In the genomic region with DNA sequence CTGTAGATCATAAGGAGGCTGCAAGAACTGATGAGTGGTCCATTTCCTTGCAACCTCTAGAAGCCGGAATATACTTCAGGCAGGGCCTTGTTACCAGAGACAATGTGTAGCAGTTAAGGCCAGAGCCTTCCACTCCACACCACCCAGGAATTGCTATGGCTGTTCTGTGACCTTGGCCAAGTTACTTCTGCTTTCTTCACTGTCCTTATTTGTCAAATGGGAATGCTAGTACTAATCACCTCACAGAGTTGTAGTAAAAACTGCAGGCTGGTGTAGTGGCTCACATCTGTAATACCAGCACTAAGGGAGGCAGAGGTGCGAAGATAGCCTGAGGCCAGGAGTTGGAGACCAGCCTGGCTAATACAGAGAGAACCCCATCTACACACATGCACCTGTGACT, we compare ENCODE assay signal across 14 cellular contexts. TPM values are rescaled to one million over a fixed set of nuclear protein-coding genes. Genes with fewer than 3 reads are reported as not detected.
DNase-seq lines count a peak whose midpoint lies in the region; ATAC-seq and TF ChIP-seq lines count a peak whose summit lies in the region.
"Had no signal": no experiment of that assay in that cellular context is flagged by ENCODE, and none has a peak within 500 bp of the region (broad histone marks: within the 10 kb centered on the region; RNA-seq: fewer than 3 reads in every experiment).

No MANE protein-coding gene starts in this region.

- CTCF ChIA-PET in activated CD4-positive, alpha-beta T cell treated with anti-CD3 and anti-CD28 coated beads, Interleukin-2, amount 10 ng/mL, durations not matched to agents 7 days and 5 days (lab: Charles Lee), result interaction anchor here (0.6 to 4.7 kb wide), 10 partner anchors 10 to 990 kb away, joined by 3 to 68 read pairs (median 11); no protein-coding TSS in a partner anchor
- CTCF ChIA-PET in WTC11 (lab: Charles Lee), result interaction anchor here (2.6 kb wide), 1 partner anchor 116 kb away, joined by 44 read pairs; no protein-coding TSS in a partner anchor

- no peak overlapping the region for H2BK15ac ChIP-seq in H9 (ENCODE audit: low read depth, low read length)

- peaks cover 5% of the 10 kb centered on the region for H3F3A ChIP-seq in neural cell (ENCODE audit: insufficient read depth, low read length, poor library complexity, severe bottlenecking)

- H3K27me3 ChIP-seq in H9 (ENCODE audit: insufficient read depth, low read length), result peaks cover 17% of the 10 kb centered on the region; the same call in 1 of the 2 replicates
- no peaks in the 10 kb centered on the region for H3K27me3 ChIP-seq in neural cell (ENCODE audit: insufficient read depth, low read depth, low read length)
- H3K27me3 ChIP-seq: foreskin keratinocyte had no signal

- TF ChIP-seq EP300 in neural cell (conservative IDR thresholded peaks at IDR 0.05; ENCODE audit: poor library complexity, severe bottlenecking), result no peak

- H4K5ac ChIP-seq in H9 (ENCODE audit: insufficient read length, low read depth, low read length), result no peak overlapping the region

- no peak overlapping the region for H3K14ac ChIP-seq in H9 (ENCODE audit: insufficient read depth, low read length)

- H3K27me3 Mint-ChIP-seq in activated CD4-positive, alpha-beta T cell treated with anti-CD3 and anti-CD28 coated beads, Interleukin-2, amount 10 ng/mL, durations not matched to agents 7 days and 5 days, result peaks cover 4% of the 10 kb centered on the region
- peaks cover 39% of the 10 kb centered on the region for H3K27me3 Mint-ChIP-seq in H9 (ENCODE audit: low read depth)
- H3K27me3 Mint-ChIP-seq in WTC11 (ENCODE audit: low read depth), result peaks cover 60% of the 10 kb centered on the region

- H3K4me3 ChIP-seq in neural cell (ENCODE audit: low read length), result peak overlapping the region; percentile 73
- H3K4me3 ChIP-seq: mucosa of descending colon had no signal

- no peak for DNase-seq in activated CD4-positive, alpha-beta T cell treated with anti-CD3 and anti-CD28 coated beads, Interleukin-2, amount 10 ng/mL, durations not matched to agents 7 days and 5 days
- no peak for DNase-seq in activated CD4-positive, alpha-beta T cell treated with anti-CD3 and anti-CD28 coated beads, Interleukin-2, amount 50 U/mL, for 48 hours
- no peak for DNase-seq in H9
- DNase-seq in WTC11 (ENCODE audit: low spot score), result no peak
- DNase-seq: activated CD8-positive, alpha-beta memory T cell treated with anti-CD3 and anti-CD28 coated beads, Interleukin-2, amount 10 ng/mL, durations not matched to agents 7 days and 5 days; anterior cingulate cortex; foreskin keratinocyte; GOT3; mucosa of descending colon; stimulated activated CD4-positive, alpha-beta T cell treated with anti-CD3 and anti-CD28 coated beads, Interleukin-4, amount 100 ng/mL, for 1 hour had no signal

- H4K20me1 ChIP-seq in H9 (ENCODE audit: control insufficient read depth, insufficient read depth, insufficient read length), result no peaks in the 10 kb centered on the region
- H4K20me1 ChIP-seq in neural cell (ENCODE audit: insufficient read depth), result no peaks in the 10 kb centered on the region

- POLR2A ChIA-PET in activated CD4-positive, alpha-beta T cell treated with anti-CD3 and anti-CD28 coated beads, Interleukin-2, amount 10 ng/mL, durations not matched to agents 7 days and 5 days (lab: Charles Lee), result no interaction called here
- POLR2A ChIA-PET in WTC11 (lab: Charles Lee), result no interaction called here

- H3K36me3 ChIP-seq in neural cell (ENCODE audit: insufficient read depth, low read length), result no peaks in the 10 kb centered on the region

- no peak overlapping the region for H3K27ac ChIP-seq in H9 (ENCODE audit: insufficient read length, low read depth, low read length)
- no peak overlapping the region for H3K27ac ChIP-seq in neural cell (ENCODE audit: low read length)
- H3K27ac ChIP-seq: foreskin keratinocyte had no signal

- H3K79me2 ChIP-seq in H9 (ENCODE audit: insufficient read depth, low read length), result no peaks in the 10 kb centered on the region
- no peaks in the 10 kb centered on the region for H3K79me2 ChIP-seq in neural cell (replicated peaks; ENCODE audit: insufficient read depth, low read length)

- TF ChIP-seq RAD21 in neural cell (conservative IDR thresholded peaks at IDR 0.05), result no peak

- H3K23me2 ChIP-seq in H9 (ENCODE audit: insufficient read length, low read depth, low read length, poor library complexity, severe bottlenecking), result peaks cover 5% of the 10 kb centered on the region

- H3K4me1 ChIP-seq in H9 (ENCODE audit: insufficient read depth, low read length), result no peaks in the 10 kb centered on the region; the same call in 1 of the 2 replicates

- no peaks in the 10 kb centered on the region for H3K9me3 ChIP-seq in H9 (ENCODE audit: control insufficient read depth, low read depth, low read length)
- no peaks in the 10 kb centered on the region for H3K9me3 ChIP-seq in neural cell (ENCODE audit: low read length)
- H3K9me3 ChIP-seq: mucosa of descending colon had no signal

- H3K4me3 Mint-ChIP-seq in activated CD4-positive, alpha-beta T cell treated with anti-CD3 and anti-CD28 coated beads, Interleukin-2, amount 10 ng/mL, durations not matched to agents 7 days and 5 days, result peak overlapping the region; percentile 85
- peak overlapping the region; percentile 26 to 80; a peak in 1 of 5 replicates for H3K4me3 Mint-ChIP-seq in H9
- H3K4me3 Mint-ChIP-seq in WTC11, result peak overlapping the region; percentile 84; the same call in 1 of the 2 replicates

- ATAC-seq in WTC11 (no peak), GM18858 (IDR thresholded peaks at IDR 0.05; ENCODE audit: unreplicated experiment) (no peak), SK-N-SH treated with all-trans-retinoic acid at 6 μM for 48 hours (no peak), GM21360 (IDR thresholded peaks at IDR 0.05; ENCODE audit: unreplicated experiment) (no peak)
- ATAC-seq: activated CD8-positive, alpha-beta memory T cell treated with anti-CD3 and anti-CD28 coated beads, Interleukin-2, amount 10 ng/mL, durations not matched to agents 7 days and 5 days; foreskin keratinocyte; mucosa of descending colon had no signal

- peak overlapping the region; percentile 95 for H3K27ac Mint-ChIP-seq in activated CD4-positive, alpha-beta T cell treated with anti-CD3 and anti-CD28 coated beads, Interleukin-2, amount 10 ng/mL, durations not matched to agents 7 days and 5 days
- H3K27ac Mint-ChIP-seq in H9, result no peak overlapping the region
- no peak overlapping the region for H3K27ac Mint-ChIP-seq in WTC11
- H3K27ac Mint-ChIP-seq: activated CD8-positive, alpha-beta memory T cell treated with anti-CD3 and anti-CD28 coated beads, Interleukin-2, amount 10 ng/mL, durations not matched to agents 7 days and 5 days had no signal

- H3T11ph ChIP-seq in H9 (ENCODE audit: low read length), result no peak overlapping the region

- no peaks in the 10 kb centered on the region for H3K79me1 ChIP-seq in H9 (ENCODE audit: insufficient read depth, low read depth, low read length, poor library complexity, severe bottlenecking)

- H4K91ac ChIP-seq in H9 (ENCODE audit: insufficient read length, low read depth, low read length), result no peak overlapping the region

- H3K18ac ChIP-seq in H9 (ENCODE audit: insufficient read length, low read depth, low read length), result no peak overlapping the region

- H3K9me2 ChIP-seq in neural cell (ENCODE audit: insufficient read depth, low read length), result no peaks in the 10 kb centered on the region

- H2BK120ac ChIP-seq in H9 (ENCODE audit: low read depth, low read length, poor library complexity, severe bottlenecking), result no peak overlapping the region

- H3K4ac ChIP-seq in H9 (ENCODE audit: low read depth, low read length), result no peak overlapping the region

- H2BK20ac ChIP-seq in H9 (ENCODE audit: low read depth, low read length, poor library complexity, severe bottlenecking), result no peak overlapping the region

- H2BK5ac ChIP-seq in H9 (ENCODE audit: insufficient read length, low read length), result no peak overlapping the region

- peaks cover 7% of the 10 kb centered on the region for H3K36me3 Mint-ChIP-seq in activated CD4-positive, alpha-beta T cell treated with anti-CD3 and anti-CD28 coated beads, Interleukin-2, amount 10 ng/mL, durations not matched to agents 7 days and 5 days (ENCODE audit: low read depth)
- H3K36me3 Mint-ChIP-seq in H9 (ENCODE audit: insufficient read depth in 1 of 3, low read depth in 3 of 3) (no peaks in the 10 kb centered on the region), WTC11 (no peaks in the 10 kb centered on the region)
- H3K36me3 Mint-ChIP-seq: activated CD8-positive, alpha-beta memory T cell treated with anti-CD3 and anti-CD28 coated beads, Interleukin-2, amount 10 ng/mL, durations not matched to agents 7 days and 5 days had no signal

- H2BK12ac ChIP-seq in H9 (ENCODE audit: insufficient read length, low read depth, low read length), result no peak overlapping the region

- H4K8ac ChIP-seq in H9 (replicated peaks; ENCODE audit: insufficient read length, low read depth, low read length), result no peak overlapping the region

- no peak overlapping the region for H2AK5ac ChIP-seq in H9 (ENCODE audit: insufficient read length, low read length)

- H3K4me2 ChIP-seq in H9 (ENCODE audit: insufficient read depth, insufficient read length, low read length), result no peak overlapping the region
- H3K4me2 ChIP-seq in neural cell (ENCODE audit: low read length), result no peak overlapping the region

- TF ChIP-seq CTCF in H9 (conservative IDR thresholded peaks at IDR 0.05), result no peak
- TF ChIP-seq CTCF in WTC11 (IDR thresholded peaks at IDR 0.05), result no peak
- no peak for TF ChIP-seq CTCF in neural cell (IDR thresholded peaks at IDR 0.05; ENCODE audit: poor library complexity, severe bottlenecking)

- peaks cover 47% of the 10 kb centered on the region for H3K4me1 Mint-ChIP-seq in activated CD4-positive, alpha-beta T cell treated with anti-CD3 and anti-CD28 coated beads, Interleukin-2, amount 10 ng/mL, durations not matched to agents 7 days and 5 days
- H3K4me1 Mint-ChIP-seq in H9 (peaks cover 19 to 21% of the 10 kb centered on the region in 2 experiments), WTC11 (peaks cover 22% of the 10 kb centered on the region)

- no peak overlapping the region for H3K23ac ChIP-seq in H9 (ENCODE audit: insufficient read length, low read depth, low read length)

- H3K9me3 Mint-ChIP-seq in activated CD4-positive, alpha-beta T cell treated with anti-CD3 and anti-CD28 coated beads, Interleukin-2, amount 10 ng/mL, durations not matched to agents 7 days and 5 days, result peaks cover 2% of the 10 kb centered on the region
- H3K9me3 Mint-ChIP-seq in H9, result no peaks in the 10 kb centered on the region
- H3K9me3 Mint-ChIP-seq in WTC11, result no peaks in the 10 kb centered on the region

- no CpG with 5 or more reads among the region's 2 CpGs for WGBS in H9 (ENCODE audit: extremely low coverage, insufficient read length, low lambda C conversion rate)

- no peak overlapping the region for H3K56ac ChIP-seq in H9 (ENCODE audit: insufficient read length, low read depth, low read length)

- H2AFZ ChIP-seq in H9 (ENCODE audit: low read length) (no peak overlapping the region), neural cell (ENCODE audit: low read depth, low read length) (no peak overlapping the region)

- H3K9ac ChIP-seq in H9 (ENCODE audit: extremely low read depth, insufficient read length, low read length) (no peak overlapping the region), neural cell (ENCODE audit: low read length) (no peak overlapping the region)

RNA-seq across cellular contexts. Expression of gene RPN1, which starts 28.7 kb away (rescaled TPM):
- total RNA-seq in activated CD4-positive, alpha-beta T cell treated with anti-CD3 and anti-CD28 coated beads, Interleukin-2, amount 10 ng/mL, durations not matched to agents 7 days and 5 days, result 100 to 1,000 TPM; 164 to 177 TPM
- total RNA-seq in H9 (2021) (170 and 174 TPM in 2 replicates), WTC11 (2021) (153 to 163 TPM (median 160 TPM) in 3 replicates)
- polyA plus RNA-seq in neural cell, result 201 and 218 TPM in 2 replicates
- polyA minus RNA-seq in neural cell, result 235 and 246 TPM in 2 replicates

RNA-seq across cellular contexts. Expression of gene RAB7A, which starts 46.6 kb away (rescaled TPM):
- total RNA-seq in activated CD4-positive, alpha-beta T cell treated with anti-CD3 and anti-CD28 coated beads, Interleukin-2, amount 10 ng/mL, durations not matched to agents 7 days and 5 days, result 100 to 1,000 TPM; 226 to 264 TPM
- total RNA-seq in H9 (2021) (155 and 169 TPM in 2 replicates), WTC11 (2021) (166 to 184 TPM (median 184 TPM) in 3 replicates)
- 40.1 and 42.4 TPM in 2 replicates for polyA plus RNA-seq in neural cell
- polyA minus RNA-seq in neural cell, result 70.6 and 86.5 TPM in 2 replicates
